8 cellular contexts compared by ENCODE assay signal in genomic region chr12:49622501-49623141, GRCh38. TPM values are rescaled to one million over a fixed set of nuclear protein-coding genes. Genes with fewer than 3 reads are reported as not detected.
A peak's percentile ranks its signal among the peaks of the same experiment; 100 is the strongest.
DNase-seq lines count a peak whose midpoint lies in the region; TF ChIP-seq lines count a peak whose summit lies in the region.

No MANE protein-coding gene starts in this region.

- H2AK5ac ChIP-seq in H9 (ENCODE audit: insufficient read length, low read length), result no peak overlapping the region

- H2BK5ac ChIP-seq in H9 (ENCODE audit: insufficient read length, low read length), result no peak overlapping the region

- no peak overlapping the region for H2BK12ac ChIP-seq in H9 (ENCODE audit: insufficient read length, low read depth, low read length)

- H3K18ac ChIP-seq in H9 (ENCODE audit: insufficient read length, low read depth, low read length), result no peak overlapping the region

- H3K9ac ChIP-seq in H9 (ENCODE audit: extremely low read depth, insufficient read length, low read length) (peak overlapping the region; percentile 20), mucosa of stomach (ENCODE audit: low read length) (peak overlapping the region; percentile 53)

- H3K27me3 ChIP-seq in H9 (ENCODE audit: insufficient read depth, low read length) (no peaks in the 10 kb centered on the region), MG63 (no peaks in the 10 kb centered on the region), mucosa of stomach (ENCODE audit: control insufficient read depth, insufficient read depth, low read length) (no peaks in the 10 kb centered on the region), stomach (no peaks in the 10 kb centered on the region)

- H3K36me3 Mint-ChIP-seq in H9 (ENCODE audit: insufficient read depth in 1 of 3, low read depth in 3 of 3), result no peaks in the 10 kb centered on the region

- H3K27ac ChIP-seq in H9 (ENCODE audit: insufficient read length, low read depth, low read length) (no peak overlapping the region), stomach (peak overlapping the region; percentile 21 to 91 (median 89))

- H3K27ac Mint-ChIP-seq in H9, result peak overlapping the region; percentile 59 to 93 (median 91); a peak in 6 of 7 replicates

- H2AFZ ChIP-seq in H9 (ENCODE audit: low read length), result no peak overlapping the region

- DNase-seq in GM12864 (ENCODE audit: low read depth) (peak; percentile 67), H9 (peak; percentile 64), MG63 (peak; percentile 26), epithelial cell of esophagus (ENCODE audit: low read depth) (no peak), stomach (peak; percentile 39), SK-N-DZ (ENCODE audit: low spot score) (no peak)
- DNase-seq in activated CD4-positive, alpha-beta T cell treated with anti-CD3 and anti-CD28 coated beads, Interleukin-2, amount 50 U/mL, for 1 hour, result peak; percentile 22

- no peak overlapping the region for H4K5ac ChIP-seq in H9 (ENCODE audit: insufficient read length, low read depth, low read length)

- H3K9me3 ChIP-seq in H9 (ENCODE audit: control insufficient read depth, low read depth, low read length) (no peaks in the 10 kb centered on the region), MG63 (no peaks in the 10 kb centered on the region), mucosa of stomach (ENCODE audit: control insufficient read depth, low read length) (no peaks in the 10 kb centered on the region), stomach (no peaks in the 10 kb centered on the region)

- no peaks in the 10 kb centered on the region; the same call in 1 of the 2 replicates for H3K79me2 ChIP-seq in H9 (ENCODE audit: insufficient read depth, low read length)

- H2BK20ac ChIP-seq in H9 (ENCODE audit: low read depth, low read length, poor library complexity, severe bottlenecking), result no peak overlapping the region

- H3K36me3 ChIP-seq in MG63 (no peaks in the 10 kb centered on the region), mucosa of stomach (ENCODE audit: control insufficient read depth, insufficient read depth, low read length) (no peaks in the 10 kb centered on the region), stomach (no peaks in the 10 kb centered on the region)

- peaks cover 6% of the 10 kb centered on the region for H3K23me2 ChIP-seq in H9 (ENCODE audit: insufficient read length, low read depth, low read length, poor library complexity, severe bottlenecking)

- peak overlapping the region; percentile 49 for H3K4me3 ChIP-seq in GM12864 (ENCODE audit: low read depth, low read length)
- H3K4me3 ChIP-seq in MG63, result peak overlapping the region; percentile 52
- peak overlapping the region; percentile 65 for H3K4me3 ChIP-seq in epithelial cell of esophagus (ENCODE audit: low read length)
- H3K4me3 ChIP-seq in mucosa of stomach (ENCODE audit: low read length), result peak overlapping the region; percentile 91
- H3K4me3 ChIP-seq in stomach, result peak overlapping the region; percentile 62 to 74 (median 64)

- no peak for TF ChIP-seq CTCF in GM12864 (IDR thresholded peaks at IDR 0.05; ENCODE audit: low read depth, low read length, missing control alignments)
- TF ChIP-seq CTCF in H9 (conservative IDR thresholded peaks at IDR 0.05), result no peak
- no peak for TF ChIP-seq CTCF in epithelial cell of esophagus (IDR thresholded peaks at IDR 0.05; ENCODE audit: insufficient read depth, low read depth, low read length, missing control alignments)
- no peak for TF ChIP-seq CTCF in stomach (IDR thresholded peaks at IDR 0.05)

- no peaks in the 10 kb centered on the region for H4K20me1 ChIP-seq in H9 (ENCODE audit: control insufficient read depth, insufficient read depth, insufficient read length)

- H2BK15ac ChIP-seq in H9 (ENCODE audit: low read depth, low read length), result no peak overlapping the region

- H4K91ac ChIP-seq in H9 (ENCODE audit: insufficient read length, low read depth, low read length), result no peak overlapping the region

- no peaks in the 10 kb centered on the region for H3K9me3 Mint-ChIP-seq in H9

- no peaks in the 10 kb centered on the region for H3K79me1 ChIP-seq in H9 (ENCODE audit: insufficient read depth, low read depth, low read length, poor library complexity, severe bottlenecking)

- no CpG with 5 or more reads among the region's 22 CpGs for WGBS in H9 (ENCODE audit: extremely low coverage, insufficient read length, low lambda C conversion rate)
- 0 to 1% (median 1%) methylated on average over 22 of the region's 22 CpGs for WGBS in stomach, 5 donors

- H3K27me3 Mint-ChIP-seq in H9 (ENCODE audit: low read depth), result peaks cover 6% of the 10 kb centered on the region

- H3K4ac ChIP-seq in H9 (ENCODE audit: low read depth, low read length), result no peak overlapping the region

- peak overlapping the region; percentile 84 to 88 for H3K4me3 Mint-ChIP-seq in H9

- no peak overlapping the region for H3K56ac ChIP-seq in H9 (ENCODE audit: insufficient read length, low read depth, low read length)

- peaks cover 2% of the 10 kb centered on the region; the same call in 1 of the 2 replicates for H3K4me1 ChIP-seq in H9 (ENCODE audit: insufficient read depth, low read length)
- peaks cover 6% of the 10 kb centered on the region for H3K4me1 ChIP-seq in mucosa of stomach (ENCODE audit: control insufficient read depth, insufficient read depth, low read length)
- peaks cover 12 to 32% (median 25%) of the 10 kb centered on the region in 4 donors for H3K4me1 ChIP-seq in stomach

- H2BK120ac ChIP-seq in H9 (ENCODE audit: low read depth, low read length, poor library complexity, severe bottlenecking), result no peak overlapping the region

- no peak overlapping the region for H3K14ac ChIP-seq in H9 (ENCODE audit: insufficient read depth, low read length)

- peak overlapping the region; percentile 73 for H3K4me2 ChIP-seq in H9 (ENCODE audit: insufficient read depth, insufficient read length, low read length)

- H4K8ac ChIP-seq in H9 (replicated peaks; ENCODE audit: insufficient read length, low read depth, low read length), result no peak overlapping the region

- H3K4me1 Mint-ChIP-seq in H9, result peaks cover 31 to 37% of the 10 kb centered on the region in 2 experiments

- TF ChIP-seq POLR2A in stomach (IDR thresholded peaks at IDR 0.05), result no peak

- no peak overlapping the region for H3K23ac ChIP-seq in H9 (ENCODE audit: insufficient read length, low read depth, low read length)

- H3T11ph ChIP-seq in H9 (ENCODE audit: low read length), result no peak overlapping the region

- TF ChIP-seq EP300 in stomach (IDR thresholded peaks at IDR 0.05), result no peak

- intact Hi-C loops in stomach (cut with DNase I; ENCODE audit: low total_unique reads), result no loop called here

RNA-seq across cellular contexts. Expression of gene PRPF40B, which starts 0.7 kb away (rescaled TPM):
- total RNA-seq in H9 (2021) (17.4 and 19.0 TPM in 2 replicates), stomach (10 to 100 TPM in 3 of 5 donors, 1 to 10 TPM in 2; 6.7 to 39.7 (median 14.0) TPM)
- 4.8 and 8.6 TPM in 2 replicates for total RNA-seq in MG63 (2014; rRNA removed; shearing (Covaris generic); ENCODE audit: low replicate concordance)
- polyA plus RNA-seq in stomach, result 10 to 100 TPM in 2 of 3 donors, 1 to 10 TPM in 1; 6.6 to 17.4 (median 12.6) TPM
- polyA plus RNA-seq in SK-N-DZ (2014; cell fraction: cytosol; rRNA removed), result 11.2 and 12.7 TPM in 2 replicates
- polyA plus RNA-seq in SK-N-DZ (2014; cell fraction: nucleus; rRNA removed), result 60.3 and 78.8 TPM in 2 replicates

RNA-seq across cellular contexts. Expression of gene FAM186B, which starts 17.2 kb away (rescaled TPM):
- total RNA-seq in H9 (2021) (0.42 and 0.46 TPM in 2 replicates), stomach (1 to 10 TPM in 1 of 5 donors, under 1 TPM in 2, not detected in 2; 0.18 to 7.0 (median 0.29) TPM)
- not detected in 2 replicates for total RNA-seq in MG63 (2014; rRNA removed; shearing (Covaris generic); ENCODE audit: low replicate concordance)
- under 1 TPM in 1 of 3 donors, not detected in 2; 0.25 TPM for polyA plus RNA-seq in stomach
- polyA plus RNA-seq in SK-N-DZ (2014; cell fraction: cytosol; rRNA removed), result 0.10 and 0.48 TPM in 2 replicates
- 0.25 TPM in 1 of 2 replicates, not detected in the other for polyA plus RNA-seq in SK-N-DZ (2014; cell fraction: nucleus; rRNA removed)

RNA-seq across cellular contexts. Expression of gene MCRS1, which starts 54.7 kb away (rescaled TPM):
- 98.7 and 103 TPM in 2 replicates for total RNA-seq in H9 (2021)
- 54.4 and 107 TPM in 2 replicates for total RNA-seq in MG63 (2014; rRNA removed; shearing (Covaris generic); ENCODE audit: low replicate concordance)
- 100 to 1,000 TPM in 1 of 5 donors, 10 to 100 TPM in 4; 16.5 to 322 (median 45.6) TPM for total RNA-seq in stomach
- polyA plus RNA-seq in stomach, result 10 to 100 TPM; 45.8 to 51.5 (median 51.3) TPM
- 128 and 140 TPM in 2 replicates for polyA plus RNA-seq in SK-N-DZ (2014; cell fraction: cytosol; rRNA removed)
- 202 and 227 TPM in 2 replicates for polyA plus RNA-seq in SK-N-DZ (2014; cell fraction: nucleus; rRNA removed)

Comparison
In these comparisons a context has a peak if more than half of its experiments do, and no peak if none do; other contexts are left out.
1. DNase-seq: peak in GM12864 (single experiment), H9 (single experiment), MG63 (single experiment), activated CD4-positive, alpha-beta T cell treated with anti-CD3 and anti-CD28 coated beads, Interleukin-2, amount 50 U/mL, for 1 hour (single experiment) and stomach (single experiment); none in epithelial cell of esophagus (single experiment) and SK-N-DZ (single experiment).
2. Peak in every context shown above with its lines, with median percentiles within 50 percentile points of each other: H3K4me3 ChIP-seq.